16 cellular contexts compared by ENCODE assay signal in the genomic region with DNA sequence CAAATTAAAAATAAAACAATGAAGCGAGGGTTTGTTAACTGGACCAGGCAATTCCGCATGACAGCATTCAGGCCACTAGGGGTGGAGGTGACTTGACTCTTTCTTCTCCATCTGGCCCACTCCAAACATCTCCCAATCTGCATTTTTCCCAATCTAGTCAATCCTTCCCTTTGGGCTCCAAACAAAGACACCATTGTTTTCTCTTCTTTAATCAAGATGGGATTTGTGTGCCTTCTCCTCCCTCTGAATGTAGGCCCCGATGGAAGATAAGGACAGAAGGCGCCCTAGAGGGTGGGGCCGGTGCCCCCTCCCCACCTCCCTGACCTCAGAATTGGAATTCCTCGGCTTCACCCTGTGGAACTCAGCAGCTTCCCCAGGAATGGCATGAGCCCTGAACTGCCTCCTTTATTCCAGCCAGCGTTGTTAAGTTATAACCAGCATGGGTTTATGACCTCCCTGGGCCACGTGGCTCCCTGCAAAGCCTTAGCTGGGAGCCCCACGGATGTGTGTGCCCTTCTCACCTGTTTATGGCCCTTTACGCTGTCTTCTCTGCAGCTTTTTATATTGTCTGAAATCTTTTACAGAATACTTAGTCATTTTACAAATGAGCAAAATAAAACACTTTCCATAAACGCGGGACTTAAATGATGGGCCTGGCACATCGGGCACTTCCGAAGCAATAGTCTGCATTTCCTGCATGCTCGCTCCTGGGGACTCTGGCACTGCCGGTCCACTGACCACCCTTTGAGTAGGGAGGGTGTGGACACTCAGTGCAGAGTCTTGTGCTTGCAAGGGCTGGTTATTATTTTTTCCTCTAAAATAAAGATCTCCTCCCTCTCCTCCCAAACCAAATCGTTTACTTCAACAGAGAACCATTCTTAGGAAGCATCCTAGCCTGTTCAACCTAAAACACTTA. TPM values are rescaled to one million over a fixed set of nuclear protein-coding genes. Genes with fewer than 3 reads are reported as not detected.
DNase-seq lines count a peak whose midpoint lies in the region; ATAC-seq and TF ChIP-seq lines count a peak whose summit lies in the region.
"Had no signal": no experiment of that assay in that cellular context is flagged by ENCODE, and none has a peak within 500 bp of the region (broad histone marks: within the 10 kb centered on the region; RNA-seq: fewer than 3 reads in every experiment).

No MANE protein-coding gene starts in this region.

- in situ Hi-C loops in transverse colon (cut with MboI; ENCODE audit: low pct_ligation_motif_present in 1 of 4, low pct_unique_long_range_greater_than_20kb in 1 of 4, low sequenced_read_pairs in 3 of 4): no loop called here

- no peak for TF ChIP-seq EP300 in transverse colon (IDR thresholded peaks at IDR 0.05; ENCODE audit: low read depth)

- intact Hi-C loops in body of pancreas (cut with DNase I): no loop called here
- intact Hi-C loops in transverse colon (cut with DNase I; ENCODE audit: low total_unique reads): no loop called here

- peaks cover 9% of the 10 kb centered on the region for H3K27me3 Mint-ChIP-seq in chondrocyte (ENCODE audit: low read depth)

- TF ChIP-seq CTCF in body of pancreas (IDR thresholded peaks at IDR 0.05) (peak in 1 of 7 experiments; percentile 15), kidney epithelial cell (IDR thresholded peaks at IDR 0.05; ENCODE audit: insufficient read depth, low read length, poor library complexity, severe bottlenecking) (peak; percentile 6), transverse colon (IDR thresholded peaks at IDR 0.05) (peak in 2 of 5 experiments; percentile 19 to 37), chondrocyte (IDR thresholded peaks at IDR 0.05) (no peak)

- no peak overlapping the region for H3K4me3 Mint-ChIP-seq in chondrocyte (ENCODE audit: unreplicated experiment)
- H3K4me3 Mint-ChIP-seq: activated naive CD4-positive, alpha-beta T cell treated with anti-CD3 and anti-CD28 coated beads, Interleukin-2, amount 10 ng/mL, durations not matched to agents 7 days and 5 days; stimulated activated naive CD8-positive, alpha-beta T cell treated with anti-CD3 and anti-CD28 coated beads, Interleukin-15, amount 100 ng/mL, for 72 hours had no signal

- no peak for TF ChIP-seq POLR2A in body of pancreas (IDR thresholded peaks at IDR 0.05)
- peak; percentile 40 for TF ChIP-seq POLR2A in transverse colon (IDR thresholded peaks at IDR 0.05)

- DNase-seq in body of pancreas: no peak
- no peak for DNase-seq in kidney epithelial cell (ENCODE audit: low read depth)
- DNase-seq in transverse colon: peak; percentile 82
- DNase-seq in mucosa of gallbladder (ENCODE audit: low spot score): no peak
- DNase-seq in chondrocyte (ENCODE audit: low spot score): no peak
- DNase-seq in SIG-M5 treated with dmso at 0.1 percent for 504 hours (lab: John Stamatoyannopoulos, UW; ENCODE audit: unreplicated experiment): no peak
- DNase-seq: activated CD8-positive, alpha-beta memory T cell treated with anti-CD3 and anti-CD28 coated beads, Interleukin-2, amount 50 U/mL, for 4 hours; activated naive CD4-positive, alpha-beta T cell treated with anti-CD3 and anti-CD28 coated beads, Interleukin-2, amount 10 ng/mL, durations not matched to agents 7 days and 5 days; C1 segment of cervical spinal cord; effector CD8-positive, alpha-beta T cell; NCI-H187; NCI-H69; ovary; stimulated activated naive CD8-positive, alpha-beta T cell treated with anti-CD3 and anti-CD28 coated beads, Interleukin-15, amount 100 ng/mL, for 72 hours; T-helper 2 cell had no signal

- no peaks in the 10 kb centered on the region for H3K36me3 Mint-ChIP-seq in chondrocyte (ENCODE audit: low read depth)
- H3K36me3 Mint-ChIP-seq: activated naive CD4-positive, alpha-beta T cell treated with anti-CD3 and anti-CD28 coated beads, Interleukin-2, amount 10 ng/mL, durations not matched to agents 7 days and 5 days had no signal

- 69 to 73% methylated on average over 16 to 17 of the region's 17 CpGs for WGBS in body of pancreas, 2 donors
- WGBS in transverse colon (ENCODE audit: low coverage in 1 of 2), 2 donors: 34 to 42% methylated on average over 12 to 17 of the region's 17 CpGs

- no peak overlapping the region for H3K9ac ChIP-seq in HUES48 (ENCODE audit: low read depth, low read length)

- H3K36me3 ChIP-seq in HUES48 (ENCODE audit: control insufficient read depth, insufficient read depth, low read length): peaks cover 14% of the 10 kb centered on the region; the same call in 1 of the 2 replicates
- no peaks in the 10 kb centered on the region for H3K36me3 ChIP-seq in body of pancreas (replicated peaks in 1 of 2; ENCODE audit: insufficient read depth in 1 of 2, low read depth in 2 of 2)
- H3K36me3 ChIP-seq in kidney epithelial cell (ENCODE audit: control insufficient read depth, insufficient read depth, low read length): no peaks in the 10 kb centered on the region
- no peaks in the 10 kb centered on the region for H3K36me3 ChIP-seq in transverse colon
- H3K36me3 ChIP-seq: ovary had no signal

- peaks cover 6% of the 10 kb centered on the region; the same call in 1 of the 2 replicates for H3K4me1 ChIP-seq in HUES48 (ENCODE audit: control insufficient read depth, insufficient read depth, low read length)
- peaks cover 5% of the 10 kb centered on the region for H3K4me1 ChIP-seq in body of pancreas
- peaks cover 0 to 39% (median 28%) of the 10 kb centered on the region in 4 donors for H3K4me1 ChIP-seq in transverse colon

- peak overlapping the region; percentile 77 for H3K27ac ChIP-seq in HUES48 (ENCODE audit: low read depth, low read length)
- peak overlapping the region in 2 of 4 donors; percentile 9 to 41 for H3K27ac ChIP-seq in body of pancreas
- peak overlapping the region; percentile 83 to 87 (median 85) for H3K27ac ChIP-seq in transverse colon
- H3K27ac ChIP-seq: ovary had no signal

- ATAC-seq in body of pancreas: peak; percentile 30
- ATAC-seq: stimulated activated naive CD8-positive, alpha-beta T cell treated with anti-CD3 and anti-CD28 coated beads, Interleukin-15, amount 100 ng/mL, for 72 hours had no signal

- H3K9me3 Mint-ChIP-seq in chondrocyte (ENCODE audit: low read depth): no peaks in the 10 kb centered on the region
- H3K9me3 Mint-ChIP-seq: activated naive CD4-positive, alpha-beta T cell treated with anti-CD3 and anti-CD28 coated beads, Interleukin-2, amount 10 ng/mL, durations not matched to agents 7 days and 5 days; stimulated activated naive CD8-positive, alpha-beta T cell treated with anti-CD3 and anti-CD28 coated beads, Interleukin-15, amount 100 ng/mL, for 72 hours had no signal

- no peak overlapping the region for H3K27ac Mint-ChIP-seq in chondrocyte (ENCODE audit: unreplicated experiment)
- H3K27ac Mint-ChIP-seq: activated naive CD4-positive, alpha-beta T cell treated with anti-CD3 and anti-CD28 coated beads, Interleukin-2, amount 10 ng/mL, durations not matched to agents 7 days and 5 days; stimulated activated naive CD8-positive, alpha-beta T cell treated with anti-CD3 and anti-CD28 coated beads, Interleukin-15, amount 100 ng/mL, for 72 hours had no signal

- H3K4me1 Mint-ChIP-seq in chondrocyte (ENCODE audit: low read depth): no peaks in the 10 kb centered on the region
- H3K4me1 Mint-ChIP-seq: activated naive CD4-positive, alpha-beta T cell treated with anti-CD3 and anti-CD28 coated beads, Interleukin-2, amount 10 ng/mL, durations not matched to agents 7 days and 5 days; stimulated activated naive CD8-positive, alpha-beta T cell treated with anti-CD3 and anti-CD28 coated beads, Interleukin-15, amount 100 ng/mL, for 72 hours had no signal

- H3K9me3 ChIP-seq in HUES48 (ENCODE audit: control insufficient read depth, insufficient read depth, low read length) (no peaks in the 10 kb centered on the region), body of pancreas (no peaks in the 10 kb centered on the region), transverse colon (no peaks in the 10 kb centered on the region)
- H3K9me3 ChIP-seq: ovary had no signal

- no peak overlapping the region for H3K4me3 ChIP-seq in HUES48 (ENCODE audit: low read depth, low read length)
- H3K4me3 ChIP-seq in body of pancreas: no peak overlapping the region
- H3K4me3 ChIP-seq in kidney epithelial cell (ENCODE audit: low read depth, low read length): no peak overlapping the region
- H3K4me3 ChIP-seq in transverse colon: no peak overlapping the region
- H3K4me3 ChIP-seq: ovary had no signal

- H3K27me3 ChIP-seq in HUES48 (ENCODE audit: control insufficient read depth, insufficient read depth, low read length): no peaks in the 10 kb centered on the region
- no peaks in the 10 kb centered on the region for H3K27me3 ChIP-seq in body of pancreas
- no peaks in the 10 kb centered on the region for H3K27me3 ChIP-seq in kidney epithelial cell (ENCODE audit: control insufficient read depth, insufficient read depth, low read length)
- no peaks in the 10 kb centered on the region for H3K27me3 ChIP-seq in transverse colon
- H3K27me3 ChIP-seq: ovary had no signal

RNA-seq across cellular contexts. Expression of gene OVOL2, which starts 24.5 kb away (rescaled TPM):
- total RNA-seq in body of pancreas (10 to 100 TPM in 1 of 2 donors, 1 to 10 TPM in 1; 3.6 to 15.8 TPM), kidney epithelial cell (3.1 and 4.4 TPM in 2 replicates), transverse colon (10 to 100 TPM; 28.4 to 87.6 (median 48.3) TPM), mucosa of gallbladder (11.1 TPM), chondrocyte (not detected in 3 replicates)
